In genomic region chrX:19514791-19515614, GRCh38 we compare ENCODE assay signal across 8 cellular contexts. TPM values are rescaled to one million over a fixed set of nuclear protein-coding genes. Genes with fewer than 3 reads are reported as not detected.
A peak's percentile ranks its signal among the peaks of the same experiment; 100 is the strongest.
DNase-seq lines count a peak whose midpoint lies in the region; ATAC-seq and TF ChIP-seq lines count a peak whose summit lies in the region.

MAP3K15 (minus strand) TSS chrX:19515508; CDS start chrX:19515261, 247 bp downstream.

- TF ChIP-seq CTCF in LNCaP clone FGC (IDR thresholded peaks at IDR 0.05; ENCODE audit: control insufficient read depth, extremely low read depth, insufficient read depth): peak; percentile 20; the same call in 1 of the 2 replicates

- no peak within 1 kb of the TSS for H3K27ac Mint-ChIP-seq in activated T-helper 17 cell treated with anti-CD3 and anti-CD28 coated beads, Interleukin-2, amount 50 U/mL, for 72 hours
- no peak within 1 kb of the TSS for H3K27ac Mint-ChIP-seq in stimulated activated memory B cell treated with anti-CD40 and anti-IgM and Interleukin-4, amounts not matched to agents 10 μg/mL and 1 μg/mL and 100 μg/mL, for 72 hours

- peaks cover 13% of the 10 kb centered on the region for H3K27me3 Mint-ChIP-seq in activated T-helper 17 cell treated with anti-CD3 and anti-CD28 coated beads, Interleukin-2, amount 50 U/mL, for 72 hours
- peaks cover 4% of the 10 kb centered on the region for H3K27me3 Mint-ChIP-seq in stimulated activated memory B cell treated with anti-CD40 and anti-IgM and Interleukin-4, amounts not matched to agents 10 μg/mL and 1 μg/mL and 100 μg/mL, for 72 hours

- DNase-seq in NCI-H82 (lab: John Stamatoyannopoulos, UW) (peak; percentile 78), NCI-H82 treated with DMSO at 0.1 percent for 48 hours (lab: John Stamatoyannopoulos, UW; ENCODE audit: unreplicated experiment) (no peak), LNCaP clone FGC (ENCODE audit: low read depth) (no peak)

- no peaks in the 10 kb centered on the region for H3K36me3 Mint-ChIP-seq in activated T-helper 17 cell treated with anti-CD3 and anti-CD28 coated beads, Interleukin-2, amount 50 U/mL, for 72 hours (ENCODE audit: low read depth)
- no peaks in the 10 kb centered on the region for H3K36me3 Mint-ChIP-seq in stimulated activated memory B cell treated with anti-CD40 and anti-IgM and Interleukin-4, amounts not matched to agents 10 μg/mL and 1 μg/mL and 100 μg/mL, for 72 hours

- no peaks in the 10 kb centered on the region for H3K9me3 Mint-ChIP-seq in activated T-helper 17 cell treated with anti-CD3 and anti-CD28 coated beads, Interleukin-2, amount 50 U/mL, for 72 hours
- H3K9me3 Mint-ChIP-seq in stimulated activated memory B cell treated with anti-CD40 and anti-IgM and Interleukin-4, amounts not matched to agents 10 μg/mL and 1 μg/mL and 100 μg/mL, for 72 hours: no peaks in the 10 kb centered on the region

- ATAC-seq in activated T-helper 17 cell treated with anti-CD3 and anti-CD28 coated beads, Interleukin-2, amount 50 U/mL, for 72 hours (replicated peaks): peak; percentile 80
- peak; percentile 48 for ATAC-seq in stimulated activated memory B cell treated with anti-CD40 and anti-IgM and Interleukin-4, amounts not matched to agents 10 μg/mL and 1 μg/mL and 100 μg/mL, for 72 hours
- ATAC-seq in HG02973 (IDR thresholded peaks at IDR 0.05; ENCODE audit: unreplicated experiment): no peak
- ATAC-seq in GM19397 (IDR thresholded peaks at IDR 0.05; ENCODE audit: unreplicated experiment): no peak

- H3K4me1 Mint-ChIP-seq in activated T-helper 17 cell treated with anti-CD3 and anti-CD28 coated beads, Interleukin-2, amount 50 U/mL, for 72 hours: no peaks in the 10 kb centered on the region
- H3K4me1 Mint-ChIP-seq in stimulated activated memory B cell treated with anti-CD40 and anti-IgM and Interleukin-4, amounts not matched to agents 10 μg/mL and 1 μg/mL and 100 μg/mL, for 72 hours: no peaks in the 10 kb centered on the region

- H3K4me3 Mint-ChIP-seq in activated T-helper 17 cell treated with anti-CD3 and anti-CD28 coated beads, Interleukin-2, amount 50 U/mL, for 72 hours: peak within 1 kb of the TSS; percentile 55
- H3K4me3 Mint-ChIP-seq in stimulated activated memory B cell treated with anti-CD40 and anti-IgM and Interleukin-4, amounts not matched to agents 10 μg/mL and 1 μg/mL and 100 μg/mL, for 72 hours: peak within 1 kb of the TSS; percentile 72

- H3K4me3 ChIP-seq in LNCaP clone FGC (ENCODE audit: low read depth, low read length) (no peak within 1 kb of the TSS), iPS-11a (ENCODE audit: low read depth, low read length) (peak within 1 kb of the TSS; percentile 33)

RNA-seq across cellular contexts. Expression of gene MAP3K15, which starts in this region (rescaled TPM):
- 1 to 10 TPM in 1 of 2 donors, under 1 TPM in 1; 0.48 to 7.1 TPM for total RNA-seq in activated T-helper 17 cell treated with anti-CD3 and anti-CD28 coated beads, Interleukin-2, amount 50 U/mL, for 72 hours

Comparison
In these comparisons a context has a peak if more than half of its experiments do, and no peak if none do; other contexts are left out.
1. ATAC-seq: peak in activated T-helper 17 cell treated with anti-CD3 and anti-CD28 coated beads, Interleukin-2, amount 50 U/mL, for 72 hours (single experiment) and stimulated activated memory B cell treated with anti-CD40 and anti-IgM and Interleukin-4, amounts not matched to agents 10 μg/mL and 1 μg/mL and 100 μg/mL, for 72 hours (single experiment); none in HG02973 (single experiment) and GM19397 (single experiment).